In genomic region chr9:7965091-7965490, GRCh38 we compare ENCODE assay signal across 29 cellular contexts.
"Had no signal": no experiment of that assay in that cellular context is flagged by ENCODE, and none has a peak within 500 bp of the region (broad histone marks: within the 10 kb centered on the region; RNA-seq: fewer than 3 reads in every experiment).

No MANE protein-coding gene starts in this region.

- H3K9me3 Mint-ChIP-seq: dendritic cell treated with granulocyte-macrophage colony-stimulating factor and Interleukin-4, amounts not matched to agents 40 ng/mL and 50 ng/mL, for 4 days; effector memory CD8-positive, alpha-beta T cell; endodermal cell; immature natural killer cell; mesothelial cell of epicardium had no signal

- H3K27me3 Mint-ChIP-seq: dendritic cell treated with granulocyte-macrophage colony-stimulating factor and Interleukin-4, amounts not matched to agents 40 ng/mL and 50 ng/mL, for 4 days; naive B cell; naive thymus-derived CD8-positive, alpha-beta T cell had no signal

- H3K27ac Mint-ChIP-seq: dendritic cell treated with granulocyte-macrophage colony-stimulating factor and Interleukin-4, amounts not matched to agents 40 ng/mL and 50 ng/mL, for 4 days; effector memory CD8-positive, alpha-beta T cell; endodermal cell; immature natural killer cell; mesothelial cell of epicardium; naive B cell had no signal

- DNase-seq: colonic mucosa; cortex of kidney; effector CD8-positive, alpha-beta T cell; effector memory CD8-positive, alpha-beta T cell; endodermal cell; erythroblast; esophagus squamous epithelium; foreskin fibroblast; foreskin melanocyte; gastrocnemius medialis; glutamatergic neuron; head of caudate nucleus; heart right ventricle; hippocampal formation; immature natural killer cell; islet precursor cell; kidney; kidney glomerular epithelial cell; left colon; left lung; left ventricle myocardium superior; lower lobe of right lung; mesenchymal stem cell; mucosa of descending colon; naive B cell; naive thymus-derived CD8-positive, alpha-beta T cell had no signal

- H3K36me3 Mint-ChIP-seq: mesothelial cell of epicardium; naive B cell; naive thymus-derived CD8-positive, alpha-beta T cell had no signal

- ATAC-seq: effector memory CD8-positive, alpha-beta T cell; esophagus mucosa; gastrocnemius medialis; heart right ventricle; left colon; left lung; left ventricle myocardium superior; lower lobe of right lung; mucosa of descending colon; naive thymus-derived CD8-positive, alpha-beta T cell had no signal

- H3K4me3 Mint-ChIP-seq: dendritic cell treated with granulocyte-macrophage colony-stimulating factor and Interleukin-4, amounts not matched to agents 40 ng/mL and 50 ng/mL, for 4 days; effector memory CD8-positive, alpha-beta T cell; endodermal cell; immature natural killer cell; mesothelial cell of epicardium; naive B cell; naive thymus-derived CD8-positive, alpha-beta T cell had no signal
